1 cellular context compared by ENCODE assay signal in the genomic region with DNA sequence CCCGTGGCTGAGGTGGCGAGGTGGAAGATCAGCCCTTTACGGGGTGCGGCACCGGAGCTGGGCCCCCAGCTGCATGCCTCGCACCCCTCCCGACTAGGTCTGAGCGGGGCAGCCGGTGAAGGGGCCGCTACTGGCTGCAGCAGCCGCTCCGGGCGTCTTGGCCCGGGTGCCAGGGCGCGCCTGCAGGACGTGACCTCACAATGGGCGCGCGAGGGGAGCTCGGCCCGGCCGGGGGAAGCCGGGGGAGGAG.
TF ChIP-seq lines count a peak whose summit lies in the region.

No MANE protein-coding gene starts in this region.

TF ChIP-seq in GM23338, 12 proteins besides CTCF, POLR2A, EP300 and RAD21 (continued from another document):
- TF ChIP-seq, protein P1, sequence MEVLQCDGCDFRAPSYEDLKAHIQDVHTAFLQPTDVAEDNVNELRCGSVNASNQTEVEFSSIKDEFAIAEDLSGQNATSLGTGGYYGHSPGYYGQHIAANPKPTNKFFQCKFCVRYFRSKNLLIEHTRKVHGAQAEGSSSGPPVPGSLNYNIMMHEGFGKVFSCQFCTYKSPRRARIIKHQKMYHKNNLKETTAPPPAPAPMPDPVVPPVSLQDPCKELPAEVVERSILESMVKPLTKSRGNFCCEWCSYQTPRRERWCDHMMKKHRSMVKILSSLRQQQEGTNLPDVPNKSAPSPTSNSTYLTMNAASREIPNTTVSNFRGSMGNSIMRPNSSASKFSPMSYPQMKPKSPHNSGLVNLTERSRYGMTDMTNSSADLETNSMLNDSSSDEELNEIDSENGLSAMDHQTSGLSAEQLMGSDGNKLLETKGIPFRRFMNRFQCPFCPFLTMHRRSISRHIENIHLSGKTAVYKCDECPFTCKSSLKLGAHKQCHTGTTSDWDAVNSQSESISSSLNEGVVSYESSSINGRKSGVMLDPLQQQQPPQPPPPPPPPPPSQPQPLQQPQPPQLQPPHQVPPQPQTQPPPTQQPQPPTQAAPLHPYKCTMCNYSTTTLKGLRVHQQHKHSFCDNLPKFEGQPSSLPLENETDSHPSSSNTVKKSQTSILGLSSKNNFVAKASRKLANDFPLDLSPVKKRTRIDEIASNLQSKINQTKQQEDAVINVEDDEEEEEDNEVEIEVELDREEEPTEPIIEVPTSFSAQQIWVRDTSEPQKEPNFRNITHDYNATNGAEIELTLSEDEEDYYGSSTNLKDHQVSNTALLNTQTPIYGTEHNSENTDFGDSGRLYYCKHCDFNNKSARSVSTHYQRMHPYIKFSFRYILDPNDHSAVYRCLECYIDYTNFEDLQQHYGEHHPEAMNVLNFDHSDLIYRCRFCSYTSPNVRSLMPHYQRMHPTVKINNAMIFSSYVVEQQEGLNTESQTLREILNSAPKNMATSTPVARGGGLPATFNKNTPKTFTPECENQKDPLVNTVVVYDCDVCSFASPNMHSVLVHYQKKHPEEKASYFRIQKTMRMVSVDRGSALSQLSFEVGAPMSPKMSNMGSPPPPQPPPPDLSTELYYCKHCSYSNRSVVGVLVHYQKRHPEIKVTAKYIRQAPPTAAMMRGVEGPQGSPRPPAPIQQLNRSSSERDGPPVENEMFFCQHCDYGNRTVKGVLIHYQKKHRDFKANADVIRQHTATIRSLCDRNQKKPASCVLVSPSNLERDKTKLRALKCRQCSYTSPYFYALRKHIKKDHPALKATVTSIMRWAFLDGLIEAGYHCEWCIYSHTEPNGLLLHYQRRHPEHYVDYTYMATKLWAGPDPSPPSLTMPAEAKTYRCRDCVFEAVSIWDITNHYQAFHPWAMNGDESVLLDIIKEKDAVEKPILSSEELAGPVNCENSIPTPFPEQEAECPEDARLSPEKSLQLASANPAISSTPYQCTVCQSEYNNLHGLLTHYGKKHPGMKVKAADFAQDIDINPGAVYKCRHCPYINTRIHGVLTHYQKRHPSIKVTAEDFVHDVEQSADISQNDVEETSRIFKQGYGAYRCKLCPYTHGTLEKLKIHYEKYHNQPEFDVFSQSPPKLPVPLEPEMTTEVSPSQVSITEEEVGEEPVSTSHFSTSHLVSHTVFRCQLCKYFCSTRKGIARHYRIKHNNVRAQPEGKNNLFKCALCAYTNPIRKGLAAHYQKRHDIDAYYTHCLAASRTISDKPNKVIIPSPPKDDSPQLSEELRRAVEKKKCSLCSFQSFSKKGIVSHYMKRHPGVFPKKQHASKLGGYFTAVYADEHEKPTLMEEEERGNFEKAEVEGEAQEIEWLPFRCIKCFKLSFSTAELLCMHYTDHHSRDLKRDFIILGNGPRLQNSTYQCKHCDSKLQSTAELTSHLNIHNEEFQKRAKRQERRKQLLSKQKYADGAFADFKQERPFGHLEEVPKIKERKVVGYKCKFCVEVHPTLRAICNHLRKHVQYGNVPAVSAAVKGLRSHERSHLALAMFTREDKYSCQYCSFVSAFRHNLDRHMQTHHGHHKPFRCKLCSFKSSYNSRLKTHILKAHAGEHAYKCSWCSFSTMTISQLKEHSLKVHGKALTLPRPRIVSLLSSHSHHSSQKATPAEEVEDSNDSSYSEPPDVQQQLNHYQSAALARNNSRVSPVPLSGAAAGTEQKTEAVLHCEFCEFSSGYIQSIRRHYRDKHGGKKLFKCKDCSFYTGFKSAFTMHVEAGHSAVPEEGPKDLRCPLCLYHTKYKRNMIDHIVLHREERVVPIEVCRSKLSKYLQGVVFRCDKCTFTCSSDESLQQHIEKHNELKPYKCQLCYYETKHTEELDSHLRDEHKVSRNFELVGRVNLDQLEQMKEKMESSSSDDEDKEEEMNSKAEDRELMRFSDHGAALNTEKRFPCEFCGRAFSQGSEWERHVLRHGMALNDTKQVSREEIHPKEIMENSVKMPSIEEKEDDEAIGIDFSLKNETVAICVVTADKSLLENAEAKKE (CRISPR knock-in tag; IDR thresholded peaks at IDR 0.05) = no peak
- TF ChIP-seq JUNB (IDR thresholded peaks at IDR 0.05; ENCODE audit: unreplicated experiment) = no peak
- TF ChIP-seq STAT1 (IDR thresholded peaks at IDR 0.05; ENCODE audit: unreplicated experiment) = no peak
- TF ChIP-seq ZNF114 (CRISPR knock-in tag; IDR thresholded peaks at IDR 0.05) = no peak
TF ChIP-seq in GM23338: peak in this region for 0.
